1 cellular context compared by ENCODE assay signal in genomic region chr2:231614559-231615057, GRCh38.
TF ChIP-seq lines count a peak whose summit lies in the region.

No MANE protein-coding gene starts in this region.

TF ChIP-seq in H1, 55 proteins besides CTCF, POLR2A, EP300 and RAD21 (continued from another document):
- TF ChIP-seq USF2 (IDR thresholded peaks at IDR 0.05; ENCODE audit: low read length) = no peak
- TF ChIP-seq SUZ12 (IDR thresholded peaks at IDR 0.05; ENCODE audit: low read length) = no peak
- TF ChIP-seq POU5F1 (IDR thresholded peaks at IDR 0.05; ENCODE audit: low read depth, low read length) = no peak
- no peak for TF ChIP-seq GTF2F1 (IDR thresholded peaks at IDR 0.05; ENCODE audit: borderline replicate concordance, low read depth, low read length)
- no peak for TF ChIP-seq SRF (IDR thresholded peaks at IDR 0.05; ENCODE audit: low read depth, low read length)
- no peak for TF ChIP-seq SIX5 (IDR thresholded peaks at IDR 0.05; ENCODE audit: low read depth, low read length)
- no peak for TF ChIP-seq BCL11A (IDR thresholded peaks at IDR 0.05; ENCODE audit: low read depth in 2 of 2, low read length in 2 of 2)
- TF ChIP-seq HDAC2 (IDR thresholded peaks at IDR 0.05; ENCODE audit: borderline replicate concordance in 1 of 2, low read depth in 2 of 2, low read length in 2 of 2) = peak in 1 of 2 experiments; percentile 60; a peak in 1 of 4 replicates
- no peak for TF ChIP-seq KDM5A (IDR thresholded peaks at IDR 0.05; ENCODE audit: low read length)
- peak; percentile 66 for TF ChIP-seq MAX (IDR thresholded peaks at IDR 0.05)
- TF ChIP-seq SIRT6 (IDR thresholded peaks at IDR 0.05; ENCODE audit: low read length) = no peak
- TF ChIP-seq MAFK (IDR thresholded peaks at IDR 0.05; ENCODE audit: low read depth, low read length) = no peak
- no peak for TF ChIP-seq GABPA (IDR thresholded peaks at IDR 0.05; ENCODE audit: borderline replicate concordance, insufficient read depth, low read length)
- peak; percentile 45 for TF ChIP-seq TAF7 (optimal IDR thresholded peaks at IDR 0.05; ENCODE audit: borderline replicate concordance, low read depth, low read length)
- TF ChIP-seq SP2 (IDR thresholded peaks at IDR 0.05; ENCODE audit: low read length) = no peak
- peak; percentile 67 for TF ChIP-seq E2F6 (IDR thresholded peaks at IDR 0.05)
- 0 out of 2 replicates have a peak, but pooled peaks have one; percentile 46 for TF ChIP-seq ATF2 (IDR thresholded peaks at IDR 0.05; ENCODE audit: low read length)
- TF ChIP-seq BACH1 (IDR thresholded peaks at IDR 0.05; ENCODE audit: low read length) = no peak
- 0 out of 2 replicates have a peak, but pooled peaks have one; percentile 12 for TF ChIP-seq CHD2 (IDR thresholded peaks at IDR 0.05; ENCODE audit: low read length)
- no peak for TF ChIP-seq NANOG (IDR thresholded peaks at IDR 0.05; ENCODE audit: insufficient read depth, low read depth, low read length, poor library complexity, severe bottlenecking)
- TF ChIP-seq YY1 (IDR thresholded peaks at IDR 0.05; ENCODE audit: low read depth, low read length) = no peak
- no peak for TF ChIP-seq TEAD4 (IDR thresholded peaks at IDR 0.05; ENCODE audit: low read depth, low read length)
- TF ChIP-seq KDM1A (IDR thresholded peaks at IDR 0.05; ENCODE audit: borderline replicate concordance, low read length) = no peak; the same call in 1 of the 2 replicates
- TF ChIP-seq JUND (IDR thresholded peaks at IDR 0.05; ENCODE audit: low read length) = no peak
- no peak for TF ChIP-seq EGR1 (IDR thresholded peaks at IDR 0.05; ENCODE audit: borderline replicate concordance, low read depth, low read length)
- TF ChIP-seq CBX8 (IDR thresholded peaks at IDR 0.05; ENCODE audit: borderline replicate concordance, low read depth, low read length) = no peak
- no peak for TF ChIP-seq HDAC6 (IDR thresholded peaks at IDR 0.05; ENCODE audit: low read depth, low read length)
- no peak for TF ChIP-seq TBP (IDR thresholded peaks at IDR 0.05; ENCODE audit: low read depth, low read length)
- no peak for TF ChIP-seq BRCA1 (IDR thresholded peaks at IDR 0.05; ENCODE audit: low read depth, low read length)
- no peak for TF ChIP-seq SP1 (IDR thresholded peaks at IDR 0.05; ENCODE audit: low read depth, low read length)
- TF ChIP-seq CHD7 (IDR thresholded peaks at IDR 0.05; ENCODE audit: insufficient replicate concordance, low read length) = no peak
- peak; percentile 78 for TF ChIP-seq POLR2AphosphoS5 (IDR thresholded peaks at IDR 0.05; ENCODE audit: low read depth, low read length)
- no peak for TF ChIP-seq TCF12 (IDR thresholded peaks at IDR 0.05; ENCODE audit: low read depth, low read length)
- TF ChIP-seq NRF1 (IDR thresholded peaks at IDR 0.05; ENCODE audit: low read depth, low read length) = no peak
- no peak for TF ChIP-seq ASH2L (IDR thresholded peaks at IDR 0.05; ENCODE audit: low read length)
